Comparison of ENCODE assay signal across 20 cellular contexts in the genomic region with DNA sequence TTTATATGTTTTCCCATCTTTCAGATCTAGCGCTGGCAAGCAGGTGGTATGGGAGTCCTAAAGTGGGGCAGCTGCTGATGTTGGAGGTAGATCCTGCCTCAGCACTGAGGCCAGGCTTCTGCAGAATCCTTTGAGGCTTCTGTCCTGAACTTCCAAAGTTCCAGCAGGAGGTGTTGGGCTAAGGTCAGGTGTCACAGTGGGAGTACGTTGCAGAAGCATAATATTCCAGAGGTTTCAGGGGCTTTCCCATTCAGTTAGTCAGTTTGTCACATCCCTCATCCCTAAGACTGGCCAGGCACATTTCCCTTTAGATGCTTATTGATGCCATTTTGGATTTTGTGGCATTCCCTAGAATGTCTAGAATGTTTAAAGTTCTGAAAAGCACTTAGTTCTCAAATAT.
A peak's percentile ranks its signal among the peaks of the same experiment; 100 is the strongest.
DNase-seq lines count a peak whose midpoint lies in the region; ATAC-seq, FAIRE-seq and TF ChIP-seq lines count a peak whose summit lies in the region.
"Had no signal": no experiment of that assay in that cellular context is flagged by ENCODE, and none has a peak within 500 bp of the region (broad histone marks: within the 10 kb centered on the region; RNA-seq: fewer than 3 reads in every experiment).

No MANE protein-coding gene starts in this region.

- H3K9me3 Mint-ChIP-seq in astrocyte (ENCODE audit: unreplicated experiment): peaks cover 4% of the 10 kb centered on the region

- H3K4me3 Mint-ChIP-seq in astrocyte (ENCODE audit: unreplicated experiment): no peak overlapping the region
- H3K4me3 Mint-ChIP-seq: activated CD4-positive, alpha-beta memory T cell treated with anti-CD3 and anti-CD28 coated beads for 36 hours; activated naive CD8-positive, alpha-beta T cell; naive B cell; T-helper 17 cell had no signal

- ATAC-seq in heart right ventricle: peak in 1 of 8 donors; percentile 20
- ATAC-seq in lower lobe of right lung: no peak
- ATAC-seq: esophagus mucosa, T-helper 17 cell had no signal

- peaks cover 16% of the 10 kb centered on the region for H3K4me1 Mint-ChIP-seq in astrocyte (ENCODE audit: low read depth, unreplicated experiment)
- H3K4me1 Mint-ChIP-seq: naive B cell, T-helper 17 cell had no signal

- no peaks in the 10 kb centered on the region for H3K79me2 ChIP-seq in astrocyte (ENCODE audit: insufficient read depth, low read length)

- peaks cover 0 to 43% (median 18%) of the 10 kb centered on the region in 9 donors for H3K4me1 ChIP-seq in heart right ventricle
- H3K4me1 ChIP-seq in astrocyte (ENCODE audit: insufficient read depth, low read length): peaks cover 16% of the 10 kb centered on the region
- H3K4me1 ChIP-seq in lower lobe of right lung: peaks cover 9% of the 10 kb centered on the region
- H3K4me1 ChIP-seq in tibial artery: peaks cover 0 to 20% (median 17%) of the 10 kb centered on the region in 4 donors

- peak overlapping the region; percentile 84 for H3K27ac Mint-ChIP-seq in astrocyte (ENCODE audit: unreplicated experiment)
- H3K27ac Mint-ChIP-seq: activated CD4-positive, alpha-beta memory T cell treated with anti-CD3 and anti-CD28 coated beads for 36 hours; activated naive CD8-positive, alpha-beta T cell; naive B cell; T-helper 17 cell had no signal

- no peaks in the 10 kb centered on the region for H4K20me1 ChIP-seq in astrocyte (ENCODE audit: insufficient read depth, low read length)

- DNase-seq in heart right ventricle (no peak), cardiac septum (ENCODE audit: low spot score) (no peak), astrocyte (ENCODE audit: low read depth) (peak; percentile 4), lower lobe of right lung (no peak), tibial artery (no peak), NCI-H2171 treated with DMSO at 0.1 percent for 48 hours (lab: John Stamatoyannopoulos, UW) (no peak), NCI-H2029 (lab: John Stamatoyannopoulos, UW) (no peak), NCI-H2107 treated with DMSO at 0.1 percent for 48 hours (lab: John Stamatoyannopoulos, UW; ENCODE audit: unreplicated experiment) (no peak)
- DNase-seq: activated CD4-positive, alpha-beta memory T cell treated with anti-CD3 and anti-CD28 coated beads for 36 hours; activated T-cell treated with anti-CD3 and anti-CD28 coated beads, Interleukin-2, amount 50 U/mL, for 1 hour; DMS53; naive B cell; NCI-H1930; NCI-H524; T-helper 17 cell; WERI-Rb-1 had no signal

- H3K9me3 ChIP-seq in heart right ventricle (peaks cover 0 to 13% (median 0%) of the 10 kb centered on the region in 11 donors), astrocyte (ENCODE audit: insufficient read depth, low read depth, low read length) (no peaks in the 10 kb centered on the region), lower lobe of right lung (no peaks in the 10 kb centered on the region), tibial artery (no peaks in the 10 kb centered on the region)

- WGBS in heart right ventricle, 2 donors: 67 to 80% methylated on average over 2 of the region's 2 CpGs

- intact Hi-C loops in heart right ventricle (cut with DNase I) (no loop called here), cardiac septum (cut with DNase I) (no loop called here), lower lobe of right lung (cut with DNase I) (no loop called here), tibial artery (cut with DNase I; ENCODE audit: low total_unique reads) (no loop called here)

- no peak for TF ChIP-seq CTCF in heart right ventricle (IDR thresholded peaks at IDR 0.05)
- TF ChIP-seq CTCF in astrocyte (IDR thresholded peaks at IDR 0.05; ENCODE audit: insufficient read depth, low read depth, low read length): no peak
- no peak for TF ChIP-seq CTCF in lower lobe of right lung (IDR thresholded peaks at IDR 0.05)
- no peak for TF ChIP-seq CTCF in tibial artery (IDR thresholded peaks at IDR 0.05)

- H3K4me3 ChIP-seq in heart right ventricle: no peak overlapping the region
- no peak overlapping the region for H3K4me3 ChIP-seq in astrocyte (ENCODE audit: insufficient read depth, low read depth, low read length)
- H3K4me3 ChIP-seq in lower lobe of right lung: no peak overlapping the region
- H3K4me3 ChIP-seq in tibial artery: no peak overlapping the region

- H3K27ac ChIP-seq in heart right ventricle (peak overlapping the region in 6 of 10 donors; percentile 45 to 73 (median 56)), astrocyte (ENCODE audit: low read depth, low read length) (peak overlapping the region; percentile 54), lower lobe of right lung (peak overlapping the region; percentile 46), tibial artery (peak overlapping the region; percentile 53 to 58)
- H3K27ac ChIP-seq: C4-2B, WERI-Rb-1 had no signal

- no peak for FAIRE-seq in astrocyte (lab: Jason Lieb, UNC)
- FAIRE-seq: bronchial epithelial cell had no signal

- peak overlapping the region; percentile 51 for H3K4me2 ChIP-seq in astrocyte (ENCODE audit: low read length)

- H3K36me3 ChIP-seq in heart right ventricle (no peaks in the 10 kb centered on the region), astrocyte (ENCODE audit: insufficient read depth, low read length) (no peaks in the 10 kb centered on the region), lower lobe of right lung (no peaks in the 10 kb centered on the region), tibial artery (no peaks in the 10 kb centered on the region)
- H3K36me3 ChIP-seq: WERI-Rb-1 had no signal

- H3K27me3 ChIP-seq in heart right ventricle (no peaks in the 10 kb centered on the region), astrocyte (ENCODE audit: insufficient read depth, low read length) (no peaks in the 10 kb centered on the region), lower lobe of right lung (ENCODE audit: low read depth) (no peaks in the 10 kb centered on the region), tibial artery (no peaks in the 10 kb centered on the region)

- H3K27me3 Mint-ChIP-seq in astrocyte (ENCODE audit: low read depth, unreplicated experiment): no peaks in the 10 kb centered on the region
- H3K27me3 Mint-ChIP-seq: activated CD4-positive, alpha-beta memory T cell treated with anti-CD3 and anti-CD28 coated beads for 36 hours; naive B cell; T-helper 17 cell had no signal

- H3K36me3 Mint-ChIP-seq in astrocyte (ENCODE audit: low read depth, unreplicated experiment): no peaks in the 10 kb centered on the region
- H3K36me3 Mint-ChIP-seq: activated CD4-positive, alpha-beta memory T cell treated with anti-CD3 and anti-CD28 coated beads for 36 hours; activated naive CD8-positive, alpha-beta T cell; naive B cell had no signal

- H3K9ac ChIP-seq in astrocyte (ENCODE audit: low read length): peak overlapping the region; percentile 4

- no peak overlapping the region for H2AFZ ChIP-seq in astrocyte (ENCODE audit: low read depth, low read length)
